8 cellular contexts compared by ENCODE assay signal in the genomic region with DNA sequence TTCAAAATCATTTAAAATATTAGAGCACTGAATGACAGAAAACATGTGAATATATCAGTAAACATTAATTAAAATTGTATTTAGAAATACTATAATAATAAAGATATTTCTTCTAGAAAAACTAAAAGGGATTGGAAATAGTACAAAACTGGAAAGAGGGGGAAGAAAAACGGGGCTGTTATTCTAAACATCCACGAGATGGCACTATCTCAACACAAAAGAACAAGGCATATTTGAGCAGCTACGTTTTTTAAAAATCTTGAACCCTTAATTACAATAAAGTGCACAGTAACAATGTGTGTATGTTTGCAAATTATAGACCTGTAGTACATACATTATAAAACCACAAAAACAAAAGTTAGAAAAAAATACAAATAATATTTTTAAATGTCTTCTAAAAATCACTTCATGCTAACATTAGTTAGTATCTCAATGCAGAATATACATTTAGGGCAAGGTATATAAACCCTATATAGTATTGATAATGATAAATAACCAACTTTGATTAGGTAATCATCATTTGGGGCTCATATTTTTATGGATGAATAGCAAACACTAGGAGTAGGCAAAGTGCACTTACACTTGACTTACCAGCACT. TPM values are rescaled to one million over a fixed set of nuclear protein-coding genes. Genes with fewer than 3 reads are reported as not detected.
DNase-seq lines count a peak whose midpoint lies in the region; ATAC-seq, FAIRE-seq and TF ChIP-seq lines count a peak whose summit lies in the region.

No MANE protein-coding gene starts in this region.

- H3K4me2 ChIP-seq in OCI-LY1 (ENCODE audit: low read length) (no peak overlapping the region), parathyroid adenoma (ENCODE audit: low read length) (no peak overlapping the region)

- H3K4me1 ChIP-seq in OCI-LY1 (ENCODE audit: insufficient read depth, low read length, severe bottlenecking) (no peaks in the 10 kb centered on the region), parathyroid adenoma (no peaks in the 10 kb centered on the region)

- no peaks in the 10 kb centered on the region for H3K9me2 ChIP-seq in OCI-LY1 (ENCODE audit: low read depth, low read length)

- ATAC-seq in GM19023 (IDR thresholded peaks at IDR 0.05; ENCODE audit: unreplicated experiment) (no peak), HG02852 (IDR thresholded peaks at IDR 0.05; ENCODE audit: unreplicated experiment) (no peak)

- H3K4me1 Mint-ChIP-seq in endothelial cell (ENCODE audit: unreplicated experiment), result no peaks in the 10 kb centered on the region

- H3K27me3 Mint-ChIP-seq in endothelial cell (ENCODE audit: unreplicated experiment), result no peaks in the 10 kb centered on the region

- H2AFZ ChIP-seq in OCI-LY1 (ENCODE audit: low read length) (no peak overlapping the region), parathyroid adenoma (no peak overlapping the region)

- H3K9ac ChIP-seq in OCI-LY1 (ENCODE audit: low read length), result no peak overlapping the region
- H3K9ac ChIP-seq in parathyroid adenoma, result no peak overlapping the region

- no peak overlapping the region for H3K27ac ChIP-seq in OCI-LY1 (ENCODE audit: low read depth, low read length, poor library complexity, severe bottlenecking)
- no peak overlapping the region for H3K27ac ChIP-seq in parathyroid adenoma

- H3K27me3 ChIP-seq in OCI-LY1 (ENCODE audit: insufficient read depth, low read length), result no peaks in the 10 kb centered on the region
- no peaks in the 10 kb centered on the region for H3K27me3 ChIP-seq in parathyroid adenoma (ENCODE audit: control insufficient read depth, insufficient read depth, low read length)

- H3K79me2 ChIP-seq in OCI-LY1 (ENCODE audit: insufficient read depth, low read length) (no peaks in the 10 kb centered on the region), parathyroid adenoma (no peaks in the 10 kb centered on the region)

- H3K36me3 ChIP-seq in OCI-LY1 (ENCODE audit: insufficient read depth, low read length) (peaks cover 11% of the 10 kb centered on the region), parathyroid adenoma (ENCODE audit: control insufficient read depth, insufficient read depth, low read length) (no peaks in the 10 kb centered on the region)

- no peaks in the 10 kb centered on the region for H4K20me1 ChIP-seq in OCI-LY1 (ENCODE audit: insufficient read depth, low read length)

- no peaks in the 10 kb centered on the region for H3K36me3 Mint-ChIP-seq in endothelial cell (ENCODE audit: low read depth, unreplicated experiment)

- H3K9me3 ChIP-seq in OCI-LY1 (ENCODE audit: low read length) (no peaks in the 10 kb centered on the region), parathyroid adenoma (ENCODE audit: control insufficient read depth, low read length) (no peaks in the 10 kb centered on the region)

- no peak overlapping the region for H3K4me3 Mint-ChIP-seq in endothelial cell (ENCODE audit: unreplicated experiment)

- H3K4me3 ChIP-seq in HFF-Myc (replicated peaks; ENCODE audit: low read depth, low read length) (no peak overlapping the region), OCI-LY1 (ENCODE audit: low read depth, low read length, poor library complexity, severe bottlenecking) (no peak overlapping the region), parathyroid adenoma (ENCODE audit: low read depth, low read length) (no peak overlapping the region)

- no peak overlapping the region for H3K27ac Mint-ChIP-seq in endothelial cell (ENCODE audit: unreplicated experiment)

- no peaks in the 10 kb centered on the region for H3K9me3 Mint-ChIP-seq in endothelial cell (ENCODE audit: unreplicated experiment)

- no peaks in the 10 kb centered on the region; the same call in 1 of the 2 replicates for H3F3A ChIP-seq in OCI-LY1 (ENCODE audit: insufficient read depth, low read length)

- peak; percentile 6 for DNase-seq in HFF-Myc (ENCODE audit: extremely low read depth, low read depth)
- no peak for DNase-seq in endothelial cell (ENCODE audit: low spot score)
- no peak for DNase-seq in NCI-H187 (lab: John Stamatoyannopoulos, UW)

- TF ChIP-seq CTCF in HFF-Myc (IDR thresholded peaks at IDR 0.05; ENCODE audit: low read depth, low read length, missing control alignments) (peak; percentile 52), OCI-LY1 (IDR thresholded peaks at IDR 0.05; ENCODE audit: low read length) (peak; percentile 65), endothelial cell (IDR thresholded peaks at IDR 0.05; ENCODE audit: unreplicated experiment) (peak; percentile 43), parathyroid adenoma (IDR thresholded peaks at IDR 0.05) (peak; percentile 56)

- FAIRE-seq in G401.6 (lab: Jason Lieb, UNC), result peak; percentile 98

RNA-seq across cellular contexts. Expression of a gene that starts 42.5 kb away (rescaled TPM):
- total RNA-seq in endothelial cell (ENCODE audit: unreplicated experiment), result 86.4 TPM

RNA-seq across cellular contexts. Expression of a gene that starts 47.6 kb away (rescaled TPM):
- total RNA-seq in endothelial cell (ENCODE audit: unreplicated experiment), result 15.9 TPM
